Comparison of ENCODE assay signal across 19 cellular contexts in the genomic region with DNA sequence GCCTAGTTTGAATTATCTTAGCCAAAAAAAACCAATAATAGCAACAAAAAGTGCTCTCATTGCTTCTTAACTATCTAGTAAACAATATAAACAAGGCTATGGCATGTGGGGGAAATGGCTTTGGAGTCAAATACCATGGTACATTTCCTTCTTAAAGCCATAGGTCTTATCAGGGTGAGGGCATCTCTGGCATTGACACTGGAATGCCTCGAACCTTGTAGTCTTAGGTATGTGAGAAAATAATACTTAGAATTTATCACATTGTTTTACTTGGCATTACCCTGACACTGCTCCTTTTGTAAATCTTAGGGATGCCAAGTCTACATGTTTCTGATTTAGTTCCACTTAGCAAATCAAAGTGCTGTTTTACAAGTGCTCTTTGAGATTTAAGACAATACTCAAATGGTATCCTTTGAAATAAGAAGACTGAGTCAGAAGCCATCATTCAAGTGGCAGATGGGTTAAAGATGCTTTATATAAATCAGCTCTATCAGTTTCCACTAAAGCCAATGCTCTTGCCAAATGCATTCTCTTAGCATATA.
"Had no signal": no experiment of that assay in that cellular context is flagged by ENCODE, and none has a peak within 500 bp of the region (broad histone marks: within the 10 kb centered on the region; RNA-seq: fewer than 3 reads in every experiment).

No MANE protein-coding gene starts in this region.

- DNase-seq: dorsolateral prefrontal cortex; effector CD4-positive, alpha-beta T cell; gastrocnemius medialis; head of caudate nucleus; left lung; mesenchymal stem cell; mucosa of descending colon; naive B cell; pancreas; right lobe of liver; small intestine; stimulated activated CD4-positive, alpha-beta T cell treated with anti-CD3 and anti-CD28 coated beads, Interleukin-15, amount 100 ng/mL, for 24 hours; stimulated activated CD4-positive, alpha-beta T cell treated with anti-CD3 and anti-CD28 coated beads, Interleukin-2, amount 100 ng/mL, for 48 hours; stimulated activated naive B cell treated with anti-CD40 and anti-IgM and Interleukin-4, amounts not matched to agents 10 μg/mL and 1 μg/mL and 100 μg/mL, for 72 hours; transverse colon; upper lobe of right lung had no signal

- H3K9me3 ChIP-seq: gastrocnemius medialis, left lung, mucosa of descending colon, neutrophil, pancreas, right lobe of liver, thoracic aorta, transverse colon, upper lobe of right lung had no signal

- H3K36me3 ChIP-seq: gastrocnemius medialis, left lung, neutrophil, pancreas, right lobe of liver, thoracic aorta, transverse colon, upper lobe of right lung had no signal

- H3K4me3 ChIP-seq: dorsolateral prefrontal cortex, gastrocnemius medialis, left lung, mucosa of descending colon, pancreas, right lobe of liver, thoracic aorta, transverse colon, upper lobe of right lung had no signal

- H3K27me3 ChIP-seq: gastrocnemius medialis, left lung, neutrophil, pancreas, right lobe of liver, transverse colon, upper lobe of right lung had no signal

- H3K4me1 ChIP-seq: gastrocnemius medialis, left lung, pancreas, right lobe of liver, transverse colon, upper lobe of right lung had no signal

- H3K27ac ChIP-seq: gastrocnemius medialis, left lung, neutrophil, pancreas, right lobe of liver, transverse colon, upper lobe of right lung had no signal

- ATAC-seq: gastrocnemius medialis; left lung; mucosa of descending colon; natural killer cell treated with Interleukin-12 subunit alpha and Interleukin-12 subunit beta and Interleukin-15 and Interleukin-18, amount 100 ng/mL, for 72 hours; pancreas; right lobe of liver; stimulated activated naive B cell treated with anti-CD40 and anti-IgM and Interleukin-4, amounts not matched to agents 10 μg/mL and 1 μg/mL and 100 μg/mL, for 72 hours; upper lobe of right lung had no signal
